ENCODE assay signal across 10 cellular contexts in genomic region chr7:151114151-151115090, GRCh38. TPM values are rescaled to one million over a fixed set of nuclear protein-coding genes. Genes with fewer than 3 reads are reported as not detected.
DNase-seq lines count a peak whose midpoint lies in the region; ATAC-seq and TF ChIP-seq lines count a peak whose summit lies in the region.
"Had no signal": no experiment of that assay in that cellular context is flagged by ENCODE, and none has a peak within 500 bp of the region (broad histone marks: within the 10 kb centered on the region; RNA-seq: fewer than 3 reads in every experiment).

No MANE protein-coding gene starts in this region.

- H3K36me3 Mint-ChIP-seq in activated T-cell treated with anti-CD3 and anti-CD28 coated beads, Interleukin-2, amount 50 U/mL, for 4 hours (ENCODE audit: insufficient read depth): peaks cover 6% of the 10 kb centered on the region
- H3K36me3 Mint-ChIP-seq in type B pancreatic cell: no peaks in the 10 kb centered on the region
- peaks cover 11% of the 10 kb centered on the region for H3K36me3 Mint-ChIP-seq in stimulated activated memory B cell treated with anti-CD40 and anti-IgM and Interleukin-4, amounts not matched to agents 10 μg/mL and 1 μg/mL and 100 μg/mL, for 72 hours

- no peak for TF ChIP-seq CTCF in type B pancreatic cell (conservative IDR thresholded peaks at IDR 0.05)

- H3K9me3 Mint-ChIP-seq in activated T-cell treated with anti-CD3 and anti-CD28 coated beads, Interleukin-2, amount 50 U/mL, for 4 hours: no peaks in the 10 kb centered on the region
- no peaks in the 10 kb centered on the region for H3K9me3 Mint-ChIP-seq in type B pancreatic cell
- no peaks in the 10 kb centered on the region for H3K9me3 Mint-ChIP-seq in stimulated activated memory B cell treated with anti-CD40 and anti-IgM and Interleukin-4, amounts not matched to agents 10 μg/mL and 1 μg/mL and 100 μg/mL, for 72 hours

- ATAC-seq in activated T-cell treated with anti-CD3 and anti-CD28 coated beads, Interleukin-2, amount 50 U/mL, for 4 hours: peak; percentile 32 to 33
- ATAC-seq in stimulated activated memory B cell treated with anti-CD40 and anti-IgM and Interleukin-4, amounts not matched to agents 10 μg/mL and 1 μg/mL and 100 μg/mL, for 72 hours: no peak
- no peak for ATAC-seq in HG03045 (IDR thresholded peaks at IDR 0.05; ENCODE audit: unreplicated experiment)
- no peak for ATAC-seq in GM19452 (IDR thresholded peaks at IDR 0.05; ENCODE audit: unreplicated experiment)

- peak overlapping the region; percentile 29 for H3K4me3 Mint-ChIP-seq in activated T-cell treated with anti-CD3 and anti-CD28 coated beads, Interleukin-2, amount 50 U/mL, for 4 hours
- H3K4me3 Mint-ChIP-seq in type B pancreatic cell: peak overlapping the region; percentile 85
- H3K4me3 Mint-ChIP-seq in stimulated activated memory B cell treated with anti-CD40 and anti-IgM and Interleukin-4, amounts not matched to agents 10 μg/mL and 1 μg/mL and 100 μg/mL, for 72 hours: no peak overlapping the region

- peaks cover 15% of the 10 kb centered on the region for H3K4me1 Mint-ChIP-seq in activated T-cell treated with anti-CD3 and anti-CD28 coated beads, Interleukin-2, amount 50 U/mL, for 4 hours (ENCODE audit: low read depth)
- H3K4me1 Mint-ChIP-seq in type B pancreatic cell (ENCODE audit: unreplicated experiment): peaks cover 21% of the 10 kb centered on the region
- peaks cover 13% of the 10 kb centered on the region for H3K4me1 Mint-ChIP-seq in stimulated activated memory B cell treated with anti-CD40 and anti-IgM and Interleukin-4, amounts not matched to agents 10 μg/mL and 1 μg/mL and 100 μg/mL, for 72 hours

- no peak for DNase-seq in activated T-cell treated with anti-CD3 and anti-CD28 coated beads, Interleukin-2, amount 50 U/mL, for 4 hours
- no peak for DNase-seq in activated T-cell treated with anti-CD3 and anti-CD28 coated beads, Interleukin-2, amount 50 U/mL, for 48 hours
- peak; percentile 51 for DNase-seq in amniotic epithelial cell (ENCODE audit: low read depth)
- peak; percentile 36 for DNase-seq in iris pigment epithelial cell (ENCODE audit: low read depth)
- no peak for DNase-seq in type B pancreatic cell (ENCODE audit: extremely low spot score, unreplicated experiment)

- H3K27me3 Mint-ChIP-seq in activated T-cell treated with anti-CD3 and anti-CD28 coated beads, Interleukin-2, amount 50 U/mL, for 4 hours (ENCODE audit: low read depth): peaks cover 12% of the 10 kb centered on the region
- H3K27me3 Mint-ChIP-seq in type B pancreatic cell: peaks cover 3% of the 10 kb centered on the region
- peaks cover 15% of the 10 kb centered on the region for H3K27me3 Mint-ChIP-seq in stimulated activated memory B cell treated with anti-CD40 and anti-IgM and Interleukin-4, amounts not matched to agents 10 μg/mL and 1 μg/mL and 100 μg/mL, for 72 hours

- peak overlapping the region; percentile 85 for H3K27ac Mint-ChIP-seq in type B pancreatic cell
- no peak overlapping the region for H3K27ac Mint-ChIP-seq in stimulated activated memory B cell treated with anti-CD40 and anti-IgM and Interleukin-4, amounts not matched to agents 10 μg/mL and 1 μg/mL and 100 μg/mL, for 72 hours

RNA-seq across cellular contexts. Expression of gene AGAP3, which starts 28.1 kb away (rescaled TPM):
- 10 to 100 TPM; 29.7 to 46.3 (median 35.1) TPM for total RNA-seq in activated T-cell treated with anti-CD3 and anti-CD28 coated beads, Interleukin-2, amount 50 U/mL, for 4 hours
- 95.9 and 114 TPM in 2 replicates for total RNA-seq in type B pancreatic cell (ENCODE audit: low replicate concordance)

RNA-seq across cellular contexts. Expression of gene TMUB1, which starts 31.1 kb away (rescaled TPM):
- total RNA-seq in activated T-cell treated with anti-CD3 and anti-CD28 coated beads, Interleukin-2, amount 50 U/mL, for 4 hours: 10 to 100 TPM; 70.3 to 85.3 (median 71.8) TPM
- total RNA-seq in type B pancreatic cell (ENCODE audit: low replicate concordance): 37.9 and 41.7 TPM in 2 replicates

RNA-seq across cellular contexts. Expression of gene FASTK, which starts 33.8 kb away (rescaled TPM):
- 100 to 1,000 TPM in 2 of 3 donors, 10 to 100 TPM in 1; 96.5 to 111 (median 104) TPM for total RNA-seq in activated T-cell treated with anti-CD3 and anti-CD28 coated beads, Interleukin-2, amount 50 U/mL, for 4 hours
- total RNA-seq in type B pancreatic cell (ENCODE audit: low replicate concordance): 100 and 118 TPM in 2 replicates

RNA-seq across cellular contexts. Expression of gene GBX1, which starts 53.1 kb away (rescaled TPM):
- not detected for total RNA-seq in activated T-cell treated with anti-CD3 and anti-CD28 coated beads, Interleukin-2, amount 50 U/mL, for 4 hours
- 0.26 and 0.41 TPM in 2 replicates for total RNA-seq in type B pancreatic cell (ENCODE audit: low replicate concordance)
- total RNA-seq: dermis microvascular lymphatic vessel endothelial cell, renal cortical epithelial cell had no signal

RNA-seq across cellular contexts. Expression of gene SLC4A2, which starts 55.0 kb away (rescaled TPM):
- 100 to 1,000 TPM; 107 to 125 (median 111) TPM for total RNA-seq in activated T-cell treated with anti-CD3 and anti-CD28 coated beads, Interleukin-2, amount 50 U/mL, for 4 hours
- 144 and 150 TPM in 2 replicates for total RNA-seq in type B pancreatic cell (ENCODE audit: low replicate concordance)

Comparison
In these comparisons a context has a peak if more than half of its experiments do, and no peak if none do; other contexts are left out.
1. ATAC-seq: peak in activated T-cell treated with anti-CD3 and anti-CD28 coated beads, Interleukin-2, amount 50 U/mL, for 4 hours (2 of 2); none in stimulated activated memory B cell treated with anti-CD40 and anti-IgM and Interleukin-4, amounts not matched to agents 10 μg/mL and 1 μg/mL and 100 μg/mL, for 72 hours (single experiment), HG03045 (single experiment) and GM19452 (single experiment).
2. DNase-seq: peak in amniotic epithelial cell (single experiment) and iris pigment epithelial cell (single experiment); none in activated T-cell treated with anti-CD3 and anti-CD28 coated beads, Interleukin-2, amount 50 U/mL, for 4 hours (single experiment), activated T-cell treated with anti-CD3 and anti-CD28 coated beads, Interleukin-2, amount 50 U/mL, for 48 hours (0 of 2) and type B pancreatic cell (single experiment).